ENCODE assay signal across 17 cellular contexts in genomic region chr3:42608586-42608985, GRCh38. TPM values are rescaled to one million over a fixed set of nuclear protein-coding genes. Genes with fewer than 3 reads are reported as not detected.
DNase-seq lines count a peak whose midpoint lies in the region; ATAC-seq and TF ChIP-seq lines count a peak whose summit lies in the region.
"Had no signal": no experiment of that assay in that cellular context is flagged by ENCODE, and none has a peak within 500 bp of the region (broad histone marks: within the 10 kb centered on the region; RNA-seq: fewer than 3 reads in every experiment).

No MANE protein-coding gene starts in this region.

- ATAC-seq in Right ventricle myocardium superior (ENCODE audit: poor library complexity) (peak; percentile 7), left ventricle myocardium superior (peak; percentile 11)
- ATAC-seq: pancreas had no signal

- H3K4me3 Mint-ChIP-seq in brain: peak overlapping the region in 1 of 5 experiments; percentile 16
- H3K4me3 Mint-ChIP-seq: memory B cell had no signal

- peaks cover 0 to 7% of the 10 kb centered on the region in 2 donors for H3K9me3 ChIP-seq in right atrium auricular region
- H3K9me3 ChIP-seq: pancreas had no signal

- no peaks in the 10 kb centered on the region for H3K36me3 ChIP-seq in right atrium auricular region
- H3K36me3 ChIP-seq: pancreas had no signal

- H3K4me1 ChIP-seq in right atrium auricular region: peaks cover 0 to 58% of the 10 kb centered on the region in 2 donors

- intact Hi-C loops in Right ventricle myocardium superior (cut with DNase I) (no loop called here), left ventricle myocardium superior (cut with micrococcal nuclease) (no loop called here)

- no peak for TF ChIP-seq CTCF in right atrium auricular region (IDR thresholded peaks at IDR 0.05)
- TF ChIP-seq CTCF in brain (conservative IDR thresholded peaks at IDR 0.05): no peak

- peaks cover 87% of the 10 kb centered on the region for H3K4me1 Mint-ChIP-seq in brain

- peaks cover 7 to 12% (median 9%) of the 10 kb centered on the region in 5 experiments for H3K9me3 Mint-ChIP-seq in brain

- H3K36me3 Mint-ChIP-seq in brain: peaks cover 66% of the 10 kb centered on the region

- H3K27me3 ChIP-seq in right atrium auricular region: no peaks in the 10 kb centered on the region
- H3K27me3 ChIP-seq: pancreas had no signal

- peak overlapping the region in 3 of 5 experiments; percentile 23 to 62 (median 61) for H3K27ac Mint-ChIP-seq in brain
- H3K27ac Mint-ChIP-seq: memory B cell had no signal

- H3K27me3 Mint-ChIP-seq in brain: no peaks in the 10 kb centered on the region
- H3K27me3 Mint-ChIP-seq: memory B cell had no signal

- no peak overlapping the region for H3K4me3 ChIP-seq in right atrium auricular region
- H3K4me3 ChIP-seq: pancreas had no signal

- peak overlapping the region in 1 of 2 donors; percentile 56 for H3K27ac ChIP-seq in right atrium auricular region
- H3K27ac ChIP-seq: pancreas had no signal

- DNase-seq in Right ventricle myocardium superior (no peak), right atrium auricular region (ENCODE audit: low spot score) (no peak), left ventricle myocardium superior (no peak), HCEC 1CT (no peak), UCSD-AML1 (lab: John Stamatoyannopoulos, UW; ENCODE audit: unreplicated experiment) (no peak), DMS53 treated with DMSO at 0.1 percent for 48 hours (lab: John Stamatoyannopoulos, UW; ENCODE audit: unreplicated experiment) (no peak), NCI-H82 (lab: John Stamatoyannopoulos, UW) (no peak)
- DNase-seq: activated CD4-positive, alpha-beta T cell treated with anti-CD3 and anti-CD28 coated beads, Interleukin-2, amount 50 U/mL, for 48 hours; activated gamma-delta T cell treated with Interleukin-2 at 50 U/mL for 16 hours; erythroblast; KBM-7; NCI-H146; NCI-H69; pancreas; T1000 had no signal

RNA-seq across cellular contexts. Expression of gene NKTR, which starts 8.1 kb away (rescaled TPM):
- total RNA-seq in Right ventricle myocardium superior (21.6 TPM), right atrium auricular region (10 to 100 TPM; 14.1 to 20.4 TPM), left ventricle myocardium superior (23.6 TPM)
- 4.6 TPM for polyA plus RNA-seq in brain (ENCODE audit: insufficient read depth, low read depth, low replicate concordance)

RNA-seq across cellular contexts. Expression of gene SS18L2, which starts 17.9 kb away (rescaled TPM):
- 9.1 TPM for total RNA-seq in Right ventricle myocardium superior
- 10 to 100 TPM in 1 of 2 donors, 1 to 10 TPM in 1; 8.4 to 13.9 TPM for total RNA-seq in right atrium auricular region
- polyA plus RNA-seq in brain (ENCODE audit: insufficient read depth, low read depth, low replicate concordance): 29.0 TPM
- total RNA-seq in left ventricle myocardium superior: 9.7 TPM

RNA-seq across cellular contexts. Expression of gene SEC22C, which starts 26.8 kb away (rescaled TPM):
- 21.6 TPM for total RNA-seq in Right ventricle myocardium superior
- total RNA-seq in right atrium auricular region: 10 to 100 TPM; 32.3 to 36.2 TPM
- 57.3 TPM for polyA plus RNA-seq in brain (ENCODE audit: insufficient read depth, low read depth, low replicate concordance)
- 24.3 TPM for total RNA-seq in left ventricle myocardium superior

RNA-seq across cellular contexts. Expression of gene ZBTB47, which starts 44.9 kb away (rescaled TPM):
- total RNA-seq in Right ventricle myocardium superior: 82.3 TPM
- 100 to 1,000 TPM in 1 of 2 donors, 10 to 100 TPM in 1; 92.4 to 129 TPM for total RNA-seq in right atrium auricular region
- 25.6 TPM for polyA plus RNA-seq in brain (ENCODE audit: insufficient read depth, low read depth, low replicate concordance)
- 90.5 TPM for total RNA-seq in left ventricle myocardium superior
